8 cellular contexts compared by ENCODE assay signal in genomic region chr1:108897865-108898720, GRCh38. TPM values are rescaled to one million over a fixed set of nuclear protein-coding genes. Genes with fewer than 3 reads are reported as not detected.
DNase-seq lines count a peak whose midpoint lies in the region; ATAC-seq and TF ChIP-seq lines count a peak whose summit lies in the region.

No MANE protein-coding gene starts in this region.

- H3K27me3 ChIP-seq in testis, result no peaks in the 10 kb centered on the region

- H4K20me1 ChIP-seq in OCI-LY7 (ENCODE audit: insufficient read depth, low read length), result no peaks in the 10 kb centered on the region

- H3K36me3 ChIP-seq in OCI-LY7 (ENCODE audit: insufficient read depth, low read length) (peaks cover 34% of the 10 kb centered on the region), testis (ENCODE audit: low read depth, missing control alignments) (no peaks in the 10 kb centered on the region)

- intact Hi-C loops in OCI-LY7 (cut with micrococcal nuclease; ENCODE audit: unreplicated experiment) (loop anchor here (1.0 to 5.0 kb wide), 3 partner anchors 49 to 206 kb away; partner anchors contain the start of gene PRPF38B), testis (cut with DNase I; ENCODE audit: low total_unique reads) (no loop called here)

- 65 to 67% methylated on average over 8 of the region's 8 CpGs for WGBS in testis, 2 donors

- H3K4me3 ChIP-seq in OCI-LY7 (ENCODE audit: low read depth, low read length, poor library complexity, severe bottlenecking) (no peak overlapping the region), cardiac fibroblast (replicated peaks in 1 of 2; ENCODE audit: low read depth in 2 of 2, low read length in 2 of 2) (no peak overlapping the region), testis (no peak overlapping the region)

- TF ChIP-seq POLR2A in testis (IDR thresholded peaks at IDR 0.05), result no peak

- ATAC-seq in GM21526 (IDR thresholded peaks at IDR 0.05; ENCODE audit: low FRiP score, unreplicated experiment), result no peak

- H3K27ac ChIP-seq in OCI-LY7 (ENCODE audit: low read depth, low read length, poor library complexity, severe bottlenecking), result no peak overlapping the region
- no peak overlapping the region for H3K27ac ChIP-seq in testis

- H3K9me3 ChIP-seq in OCI-LY7 (ENCODE audit: low read length), result no peaks in the 10 kb centered on the region
- no peaks in the 10 kb centered on the region for H3K9me3 ChIP-seq in testis

- CTCF ChIA-PET in OCI-LY7 (lab: Charles Lee; ENCODE audit: unreplicated experiment), result no interaction called here

- BruUV-seq in OCI-LY7 (replicated peaks; lab: Mats Ljungman, UMichigan), result no TSS peak

- POLR2A ChIA-PET in OCI-LY7 (lab: Charles Lee), result interaction anchor here (0.7 to 1.8 kb wide), 4 partner anchors 15 to 69 kb away, joined by 3 to 9 read pairs (median 4); partner anchors contain the start of gene GPSM2

- no peaks in the 10 kb centered on the region for H3K9me2 ChIP-seq in OCI-LY7 (ENCODE audit: insufficient read depth, low read length)

- no peak overlapping the region for H3K4me2 ChIP-seq in OCI-LY7 (ENCODE audit: low read length)

- DNase-seq in AG08396 (ENCODE audit: low spot score) (peak; percentile 45), GM10266 (ENCODE audit: extremely low spot score) (peak; percentile 42), HuH-7.5 (ENCODE audit: low spot score) (peak; percentile 11), OCI-LY7 (ENCODE audit: low spot score) (peak; percentile 74), cardiac fibroblast (ENCODE audit: low read depth in 2 of 2) (peak; percentile 79 to 82), kidney tubule cell (ENCODE audit: low spot score) (peak; percentile 69), testis (peak; percentile 40)

- no peaks in the 10 kb centered on the region for H3K4me1 ChIP-seq in OCI-LY7 (ENCODE audit: insufficient read depth, low read length, poor library complexity, severe bottlenecking)
- H3K4me1 ChIP-seq in testis, result no peaks in the 10 kb centered on the region

- H2AFZ ChIP-seq in OCI-LY7 (ENCODE audit: low read length), result no peak overlapping the region

- H3K79me2 ChIP-seq in OCI-LY7 (ENCODE audit: insufficient read depth, low read depth, low read length), result no peaks in the 10 kb centered on the region

- TF ChIP-seq CTCF in GM10266 (IDR thresholded peaks at IDR 0.05; ENCODE audit: control insufficient read depth, insufficient read depth, low read depth, missing control alignments) (peak; percentile 75), OCI-LY7 (conservative IDR thresholded peaks at IDR 0.05; ENCODE audit: low read length) (peak; percentile 93), cardiac fibroblast (IDR thresholded peaks at IDR 0.05; ENCODE audit: low read depth, low read length) (peak; percentile 58), testis (IDR thresholded peaks at IDR 0.05) (peak; percentile 30 to 68 (median 62))

RNA-seq across cellular contexts. Expression of gene GPSM2, which starts 21.3 kb away (rescaled TPM):
- 41.1 and 42.4 TPM in 2 replicates for total RNA-seq in OCI-LY7 (2014; rRNA removed; shearing (Covaris generic))
- total RNA-seq in OCI-LY7 (2022), result 37.9 and 42.7 TPM in 2 replicates
- 10 to 100 TPM; 18.1 to 19.4 TPM for total RNA-seq in testis
- polyA plus RNA-seq in testis (ENCODE audit: insufficient read depth, low read depth, low replicate concordance), result 20.8 TPM

RNA-seq across cellular contexts. Expression of gene AKNAD1, which starts 41.2 kb away (rescaled TPM):
- total RNA-seq in OCI-LY7 (2014; rRNA removed; shearing (Covaris generic)), result not detected in 2 replicates
- total RNA-seq in OCI-LY7 (2022), result not detected in 2 replicates
- total RNA-seq in testis, result 1 to 10 TPM; 3.8 to 8.1 TPM
- polyA plus RNA-seq in testis (ENCODE audit: insufficient read depth, low read depth, low replicate concordance), result 9.8 TPM

Comparison
In these comparisons a context has a peak if more than half of its experiments do, and no peak if none do; other contexts are left out.
1. DNase-seq: peak in every context shown above with its lines; median percentile 80 in cardiac fibroblast; 74 in OCI-LY7; 69 in kidney tubule cell; 45 in AG08396; 42 in GM10266; 40 in testis; 11 in HuH-7.5.
2. RNA of gene AKNAD1, which starts 41.2 kb away (total RNA-seq): 3.8 to 8.1 TPM in testis; not detected in OCI-LY7; every median in the first group is over 4 times any median in the second.
3. Peak in every context shown above with its lines, with median percentiles within 50 percentile points of each other: CTCF ChIP-seq.